Comparison of ENCODE assay signal across 21 cellular contexts in genomic region chr15:58554758-58555157, GRCh38.
DNase-seq lines count a peak whose midpoint lies in the region; ATAC-seq, FAIRE-seq and TF ChIP-seq lines count a peak whose summit lies in the region.
"Had no signal": no experiment of that assay in that cellular context is flagged by ENCODE, and none has a peak within 500 bp of the region (broad histone marks: within the 10 kb centered on the region; RNA-seq: fewer than 3 reads in every experiment).

No MANE protein-coding gene starts in this region.

- FAIRE-seq in K562 (lab: Jason Lieb, UNC), result no peak
- FAIRE-seq: GM12891, H1 had no signal

- DNase-seq in activated CD8-positive, alpha-beta memory T cell treated with anti-CD3 and anti-CD28 coated beads for 24 hours, result peak; percentile 37
- DNase-seq in activated CD8-positive, alpha-beta memory T cell treated with anti-CD3 and anti-CD28 coated beads, Interleukin-2, amount 50 U/mL, for 4 hours, result no peak
- DNase-seq in K562 (ENCODE audit: extremely low read depth in 1 of 4, low spot score in 3 of 4) (no peak), mucosa of descending colon (no peak), A172 (ENCODE audit: low spot score) (no peak), ascending aorta (ENCODE audit: low spot score in 2 of 2) (no peak)
- DNase-seq in activated CD4-positive, alpha-beta T cell treated with anti-CD3 and anti-CD28 coated beads for 36 hours, result no peak
- DNase-seq: 8988T, GF-D8, KG1, MG63, NCI-H1092 treated with DMSO at 0.1 percent for 48 hours, NCI-H1694 treated with DMSO at 0.1 percent for 48 hours, NCI-H2107, NCI-H226, NCI-H526, SHP77, SK-N-SH had no signal

- H3K4me1 ChIP-seq in K562 (replicated peaks in 1 of 2; ENCODE audit: control insufficient read depth in 2 of 2, insufficient read depth in 2 of 2, low read length in 2 of 2) (peaks cover 21 to 36% of the 10 kb centered on the region in 2 experiments), mucosa of descending colon (ENCODE audit: low read depth) (peaks cover 26% of the 10 kb centered on the region), ascending aorta (peaks cover 0 to 5% of the 10 kb centered on the region in 2 donors)

- intact Hi-C loops in K562 (cut with micrococcal nuclease), result no loop called here
- intact Hi-C loops in activated CD4-positive, alpha-beta T cell treated with anti-CD3 and anti-CD28 coated beads for 36 hours (cut with DNase I, micrococcal nuclease), result no loop called here
- intact Hi-C loops in mucosa of descending colon (cut with DNase I, micrococcal nuclease), result loop anchor here in 1 of 2 donors (10.0 kb wide), 1 partner anchor 110 kb away; no protein-coding TSS in a partner anchor
- intact Hi-C loops in ascending aorta (cut with DNase I), result no loop called here

- H3K27ac ChIP-seq in K562 (ENCODE audit: extremely low read depth, low read depth, low read length), result no peak overlapping the region
- no peak overlapping the region for H3K27ac ChIP-seq in ascending aorta

- no peaks in the 10 kb centered on the region for H3K9me3 ChIP-seq in K562 (replicated peaks; ENCODE audit: control insufficient read depth, insufficient read depth, low read depth, low read length)
- H3K9me3 ChIP-seq in mucosa of descending colon, result no peaks in the 10 kb centered on the region
- no peaks in the 10 kb centered on the region for H3K9me3 ChIP-seq in ascending aorta
- H3K9me3 ChIP-seq: SK-N-SH had no signal

- no peak overlapping the region for H3K4me2 ChIP-seq in K562 (ENCODE audit: insufficient read depth, low read length)
- H3K4me2 ChIP-seq: SK-N-SH had no signal

- 82% methylated on average over 5 of the region's 5 CpGs for WGBS in K562 (ENCODE audit: insufficient coverage, low coverage, missing lambda C conversion rate)

- H3K9me1 ChIP-seq in K562 (ENCODE audit: control insufficient read depth, insufficient read depth, low read length), result no peaks in the 10 kb centered on the region

- no peaks in the 10 kb centered on the region for H3K9me3 Mint-ChIP-seq in nephron
- no peaks in the 10 kb centered on the region for H3K9me3 Mint-ChIP-seq in activated CD4-positive, alpha-beta T cell treated with anti-CD3 and anti-CD28 coated beads for 36 hours (ENCODE audit: low read depth)

- H3K9ac ChIP-seq in K562 (ENCODE audit: insufficient read depth in 1 of 2, low read depth in 2 of 2, low read length in 2 of 2), result no peak overlapping the region
- H3K9ac ChIP-seq: SK-N-SH had no signal

- H4K20me1 ChIP-seq in K562 (replicated peaks; ENCODE audit: control insufficient read depth, insufficient read depth, low read length), result no peaks in the 10 kb centered on the region

- in situ Hi-C loops in K562 (cut with MboI), result no loop called here

- H3K27ac Mint-ChIP-seq in nephron, result peak overlapping the region in 2 of 3 experiments; percentile 5 to 57
- no peak overlapping the region for H3K27ac Mint-ChIP-seq in activated CD4-positive, alpha-beta T cell treated with anti-CD3 and anti-CD28 coated beads for 36 hours

- H3K27me3 ChIP-seq in K562 (ENCODE audit: control insufficient read depth in 2 of 2, insufficient read depth in 2 of 2, low read length in 2 of 2) (no peaks in the 10 kb centered on the region), ascending aorta (no peaks in the 10 kb centered on the region)
- H3K27me3 ChIP-seq: MG63 had no signal

- H3K4me3 ChIP-seq in K562 (no peak overlapping the region), mucosa of descending colon (no peak overlapping the region), ascending aorta (no peak overlapping the region)
- H3K4me3 ChIP-seq: MG63 had no signal

- TF ChIP-seq CTCF in K562 (IDR thresholded peaks at IDR 0.05 in 2 of 3, conservative IDR thresholded peaks at IDR 0.05 in 1 of 3; ENCODE audit: insufficient read depth in 2 of 3, low read depth in 1 of 3, low read length in 3 of 3) (no peak), nephron (IDR thresholded peaks at IDR 0.05; ENCODE audit: unreplicated experiment in 3 of 3) (no peak), mucosa of descending colon (IDR thresholded peaks at IDR 0.05) (no peak), ascending aorta (IDR thresholded peaks at IDR 0.05) (no peak)

- POLR2A ChIA-PET in K562 (lab: Yijun Ruan, JAX), result interaction anchor here (0.6 to 1.3 kb wide), 2 partner anchors 10 to 57 kb away, joined by 3 read pairs; no protein-coding TSS in a partner anchor
- POLR2A ChIA-PET in activated CD4-positive, alpha-beta T cell treated with anti-CD3 and anti-CD28 coated beads for 36 hours (lab: Charles Lee), result no interaction called here

- peaks cover 25% of the 10 kb centered on the region for H3K27me3 Mint-ChIP-seq in nephron (ENCODE audit: low read depth)
- no peaks in the 10 kb centered on the region for H3K27me3 Mint-ChIP-seq in activated CD4-positive, alpha-beta T cell treated with anti-CD3 and anti-CD28 coated beads for 36 hours

- no TSS peak for BruUV-seq in K562 (replicated peaks; lab: Mats Ljungman, UMichigan)

- H3K36me3 ChIP-seq in K562 (ENCODE audit: control insufficient read depth, insufficient read depth, low read length), result no peaks in the 10 kb centered on the region
- no peaks in the 10 kb centered on the region for H3K36me3 ChIP-seq in mucosa of descending colon (ENCODE audit: low read depth)
- H3K36me3 ChIP-seq in ascending aorta, result no peaks in the 10 kb centered on the region
- H3K36me3 ChIP-seq: MG63 had no signal

- TF ChIP-seq RAD21 in K562 (CRISPR knock-in tag; conservative IDR thresholded peaks at IDR 0.05 in 1 of 2, IDR thresholded peaks at IDR 0.05 in 1 of 2), result no peak

- ATAC-seq in K562, result no peak
- ATAC-seq in activated CD4-positive, alpha-beta T cell treated with anti-CD3 and anti-CD28 coated beads for 36 hours, result no peak
- no peak for ATAC-seq in mucosa of descending colon

- H2AFZ ChIP-seq in K562 (ENCODE audit: low read depth, low read length), result peak overlapping the region; percentile 97; the same call in 1 of the 2 replicates

- TF ChIP-seq EP300 in K562 (IDR thresholded peaks at IDR 0.05; ENCODE audit: low read length), result no peak

- H3K79me2 ChIP-seq in K562 (ENCODE audit: control insufficient read depth, insufficient read depth, low read length), result no peaks in the 10 kb centered on the region

- no peaks in the 10 kb centered on the region for H3K36me3 Mint-ChIP-seq in nephron (ENCODE audit: low read depth)
- H3K36me3 Mint-ChIP-seq in activated CD4-positive, alpha-beta T cell treated with anti-CD3 and anti-CD28 coated beads for 36 hours (ENCODE audit: low read depth), result no peaks in the 10 kb centered on the region

- CTCF ChIA-PET in K562 (lab: Yijun Ruan, JAX; ENCODE audit: low intra/inter-chr PET ratio), result no interaction called here
- CTCF ChIA-PET in activated CD4-positive, alpha-beta T cell treated with anti-CD3 and anti-CD28 coated beads for 36 hours (lab: Charles Lee), result no interaction called here

- H3K4me1 Mint-ChIP-seq in nephron, result peaks cover 61% of the 10 kb centered on the region
- H3K4me1 Mint-ChIP-seq in activated CD4-positive, alpha-beta T cell treated with anti-CD3 and anti-CD28 coated beads for 36 hours, result peaks cover 13% of the 10 kb centered on the region

- no peak overlapping the region for H3K4me3 Mint-ChIP-seq in nephron
- no peak overlapping the region for H3K4me3 Mint-ChIP-seq in activated CD4-positive, alpha-beta T cell treated with anti-CD3 and anti-CD28 coated beads for 36 hours

- no peak for TF ChIP-seq POLR2A in K562 (conservative IDR thresholded peaks at IDR 0.05)

TF ChIP-seq in K562, 482 proteins besides CTCF, POLR2A, EP300 and RAD21 (continues in another document):
- TF ChIP-seq GTF3C2 (IDR thresholded peaks at IDR 0.05; ENCODE audit: borderline replicate concordance, extremely low read depth, insufficient read length) (no peak), ZNF134 (CRISPR knock-in tag; conservative IDR thresholded peaks at IDR 0.05) (no peak), ZBTB17 (CRISPR knock-in tag; IDR thresholded peaks at IDR 0.05) (no peak), BCLAF1 (IDR thresholded peaks at IDR 0.05; ENCODE audit: borderline replicate concordance in 1 of 2, control insufficient read depth in 1 of 2, low read depth in 2 of 2, low read length in 1 of 2) (no peak)
